In genomic region chrX:102746134-102746584, GRCh38 we compare ENCODE assay signal across 2 cellular contexts.
TF ChIP-seq lines count a peak whose summit lies in the region.

No MANE protein-coding gene starts in this region.

TF ChIP-seq in liver, 16 proteins besides CTCF, POLR2A, EP300 and RAD21:
- TF ChIP-seq FOXA2 (IDR thresholded peaks at IDR 0.05) (no peak), SP1 (IDR thresholded peaks at IDR 0.05) (no peak), REST (IDR thresholded peaks at IDR 0.05) (no peak), HNF4A (conservative IDR thresholded peaks at IDR 0.05) (no peak), RXRA (IDR thresholded peaks at IDR 0.05) (no peak), JUND (IDR thresholded peaks at IDR 0.05) (no peak), YY1 (IDR thresholded peaks at IDR 0.05) (no peak), FOXA1 (IDR thresholded peaks at IDR 0.05) (no peak), GABPA (IDR thresholded peaks at IDR 0.05 in 1 of 2, conservative IDR thresholded peaks at IDR 0.05 in 1 of 2) (no peak), EGR1 (IDR thresholded peaks at IDR 0.05; ENCODE audit: low read depth in 2 of 2) (no peak), ZBTB33 (IDR thresholded peaks at IDR 0.05) (no peak), TAF1 (conservative IDR thresholded peaks at IDR 0.05) (no peak), NR2F2 (IDR thresholded peaks at IDR 0.05) (no peak), HNF4G (IDR thresholded peaks at IDR 0.05) (no peak), MAX (IDR thresholded peaks at IDR 0.05) (no peak), ATF3 (IDR thresholded peaks at IDR 0.05) (no peak)
TF ChIP-seq in liver: peak in this region for 0.

TF ChIP-seq in HepG2, 621 proteins besides CTCF, POLR2A, EP300 and RAD21:
- TF ChIP-seq ZSCAN29 (CRISPR knock-in tag; conservative IDR thresholded peaks at IDR 0.05) (no peak), LBX2 (CRISPR knock-in tag; IDR thresholded peaks at IDR 0.05; ENCODE audit: borderline replicate concordance) (no peak), ZZZ3 (CRISPR knock-in tag; IDR thresholded peaks at IDR 0.05; ENCODE audit: borderline replicate concordance) (no peak), ARID3A (IDR thresholded peaks at IDR 0.05; ENCODE audit: low read depth, low read length) (no peak), PHF5A (CRISPR knock-in tag; IDR thresholded peaks at IDR 0.05; ENCODE audit: low read depth, unreplicated experiment) (no peak), ZNF660 (CRISPR knock-in tag; IDR thresholded peaks at IDR 0.05; ENCODE audit: borderline replicate concordance, low read depth) (no peak), TOE1 (CRISPR knock-in tag; IDR thresholded peaks at IDR 0.05) (no peak), ZNF207 (IDR thresholded peaks at IDR 0.05; ENCODE audit: borderline replicate concordance) (no peak)
